1 cellular context compared by ENCODE assay signal in the genomic region with DNA sequence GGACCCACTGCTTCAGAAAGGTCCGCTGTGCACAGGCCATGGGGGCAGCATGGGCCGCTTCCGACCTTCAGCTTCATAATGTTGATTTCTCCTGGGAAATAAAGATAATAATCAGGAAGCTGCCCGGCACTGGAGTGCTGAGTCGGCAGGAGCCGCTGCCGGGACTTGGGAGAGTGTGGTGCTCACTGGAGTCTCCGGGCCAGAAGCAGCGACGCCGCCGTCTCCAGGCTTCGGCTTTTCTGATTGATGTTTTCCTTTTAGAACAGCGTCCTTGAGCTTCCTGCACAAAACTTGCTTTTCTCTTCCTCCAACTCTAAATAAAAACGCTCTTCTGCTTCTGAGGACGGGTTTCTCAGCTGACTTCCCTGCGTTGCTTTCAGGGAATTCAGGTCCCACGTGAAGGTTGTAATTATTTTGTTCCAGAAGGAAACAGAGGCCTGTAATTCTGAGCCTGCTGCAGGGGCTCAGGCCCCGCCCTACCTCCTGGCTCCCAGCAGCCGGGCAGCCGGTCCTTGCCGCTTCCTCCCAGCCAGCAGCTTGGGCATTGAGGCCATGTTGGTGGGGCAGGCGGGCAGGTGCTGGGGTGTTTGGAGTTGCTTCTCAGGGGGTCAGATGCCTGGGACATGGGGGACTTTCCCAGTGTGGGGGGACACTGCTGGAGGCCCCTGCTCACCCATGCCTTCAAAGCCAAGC.
TF ChIP-seq lines count a peak whose summit lies in the region.

No MANE protein-coding gene starts in this region.

TF ChIP-seq in HEK293, 187 proteins besides CTCF, POLR2A, EP300 and RAD21 (continued from another document and continues in another):
- TF ChIP-seq, protein P1, sequence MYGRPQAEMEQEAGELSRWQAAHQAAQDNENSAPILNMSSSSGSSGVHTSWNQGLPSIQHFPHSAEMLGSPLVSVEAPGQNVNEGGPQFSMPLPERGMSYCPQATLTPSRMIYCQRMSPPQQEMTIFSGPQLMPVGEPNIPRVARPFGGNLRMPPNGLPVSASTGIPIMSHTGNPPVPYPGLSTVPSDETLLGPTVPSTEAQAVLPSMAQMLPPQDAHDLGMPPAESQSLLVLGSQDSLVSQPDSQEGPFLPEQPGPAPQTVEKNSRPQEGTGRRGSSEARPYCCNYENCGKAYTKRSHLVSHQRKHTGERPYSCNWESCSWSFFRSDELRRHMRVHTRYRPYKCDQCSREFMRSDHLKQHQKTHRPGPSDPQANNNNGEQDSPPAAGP (tag by site-specific recombination; IDR thresholded peaks at IDR 0.05) = no peak
- no peak for TF ChIP-seq KLF9 (tag by site-specific recombination; IDR thresholded peaks at IDR 0.05; ENCODE audit: low read depth)
- TF ChIP-seq, protein P2, sequence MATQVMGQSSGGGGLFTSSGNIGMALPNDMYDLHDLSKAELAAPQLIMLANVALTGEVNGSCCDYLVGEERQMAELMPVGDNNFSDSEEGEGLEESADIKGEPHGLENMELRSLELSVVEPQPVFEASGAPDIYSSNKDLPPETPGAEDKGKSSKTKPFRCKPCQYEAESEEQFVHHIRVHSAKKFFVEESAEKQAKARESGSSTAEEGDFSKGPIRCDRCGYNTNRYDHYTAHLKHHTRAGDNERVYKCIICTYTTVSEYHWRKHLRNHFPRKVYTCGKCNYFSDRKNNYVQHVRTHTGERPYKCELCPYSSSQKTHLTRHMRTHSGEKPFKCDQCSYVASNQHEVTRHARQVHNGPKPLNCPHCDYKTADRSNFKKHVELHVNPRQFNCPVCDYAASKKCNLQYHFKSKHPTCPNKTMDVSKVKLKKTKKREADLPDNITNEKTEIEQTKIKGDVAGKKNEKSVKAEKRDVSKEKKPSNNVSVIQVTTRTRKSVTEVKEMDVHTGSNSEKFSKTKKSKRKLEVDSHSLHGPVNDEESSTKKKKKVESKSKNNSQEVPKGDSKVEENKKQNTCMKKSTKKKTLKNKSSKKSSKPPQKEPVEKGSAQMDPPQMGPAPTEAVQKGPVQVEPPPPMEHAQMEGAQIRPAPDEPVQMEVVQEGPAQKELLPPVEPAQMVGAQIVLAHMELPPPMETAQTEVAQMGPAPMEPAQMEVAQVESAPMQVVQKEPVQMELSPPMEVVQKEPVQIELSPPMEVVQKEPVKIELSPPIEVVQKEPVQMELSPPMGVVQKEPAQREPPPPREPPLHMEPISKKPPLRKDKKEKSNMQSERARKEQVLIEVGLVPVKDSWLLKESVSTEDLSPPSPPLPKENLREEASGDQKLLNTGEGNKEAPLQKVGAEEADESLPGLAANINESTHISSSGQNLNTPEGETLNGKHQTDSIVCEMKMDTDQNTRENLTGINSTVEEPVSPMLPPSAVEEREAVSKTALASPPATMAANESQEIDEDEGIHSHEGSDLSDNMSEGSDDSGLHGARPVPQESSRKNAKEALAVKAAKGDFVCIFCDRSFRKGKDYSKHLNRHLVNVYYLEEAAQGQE (tag by site-specific recombination; IDR thresholded peaks at IDR 0.05) = no peak
- peak; percentile 71 for TF ChIP-seq ZBTB8A (tag by site-specific recombination; IDR thresholded peaks at IDR 0.05)
- no peak for TF ChIP-seq ZNF776 (tag by site-specific recombination; IDR thresholded peaks at IDR 0.05; ENCODE audit: borderline replicate concordance)
- TF ChIP-seq ZNF366 (tag by site-specific recombination; conservative IDR thresholded peaks at IDR 0.05) = no peak
- TF ChIP-seq TRIM28 (IDR thresholded peaks at IDR 0.05; ENCODE audit: borderline replicate concordance, low read length) = peak; percentile 11; the same call in 1 of the 2 replicates
- no peak for TF ChIP-seq ZNF837 (tag by site-specific recombination; IDR thresholded peaks at IDR 0.05)
- no peak for TF ChIP-seq ZNF513 (tag by site-specific recombination; IDR thresholded peaks at IDR 0.05)
- TF ChIP-seq MYNN (tag by site-specific recombination; IDR thresholded peaks at IDR 0.05; ENCODE audit: borderline replicate concordance) = no peak
- no peak for TF ChIP-seq ZNF549 (tag by site-specific recombination; IDR thresholded peaks at IDR 0.05)
- TF ChIP-seq ZNF701 (tag by site-specific recombination; IDR thresholded peaks at IDR 0.05) = no peak
- TF ChIP-seq ZFHX2 (tag by site-specific recombination; conservative IDR thresholded peaks at IDR 0.05) = no peak
- no peak for TF ChIP-seq ZNF112 (tag by site-specific recombination; IDR thresholded peaks at IDR 0.05)
- no peak for TF ChIP-seq ZNF658 (tag by site-specific recombination; IDR thresholded peaks at IDR 0.05)
- no peak for TF ChIP-seq ZNF510 (tag by site-specific recombination; IDR thresholded peaks at IDR 0.05; ENCODE audit: insufficient replicate concordance)
- no peak for TF ChIP-seq RBAK (tag by site-specific recombination; IDR thresholded peaks at IDR 0.05)
- TF ChIP-seq, protein P3, sequence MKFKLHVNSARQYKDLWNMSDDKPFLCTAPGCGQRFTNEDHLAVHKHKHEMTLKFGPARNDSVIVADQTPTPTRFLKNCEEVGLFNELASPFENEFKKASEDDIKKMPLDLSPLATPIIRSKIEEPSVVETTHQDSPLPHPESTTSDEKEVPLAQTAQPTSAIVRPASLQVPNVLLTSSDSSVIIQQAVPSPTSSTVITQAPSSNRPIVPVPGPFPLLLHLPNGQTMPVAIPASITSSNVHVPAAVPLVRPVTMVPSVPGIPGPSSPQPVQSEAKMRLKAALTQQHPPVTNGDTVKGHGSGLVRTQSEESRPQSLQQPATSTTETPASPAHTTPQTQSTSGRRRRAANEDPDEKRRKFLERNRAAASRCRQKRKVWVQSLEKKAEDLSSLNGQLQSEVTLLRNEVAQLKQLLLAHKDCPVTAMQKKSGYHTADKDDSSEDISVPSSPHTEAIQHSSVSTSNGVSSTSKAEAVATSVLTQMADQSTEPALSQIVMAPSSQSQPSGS (tag by site-specific recombination; IDR thresholded peaks at IDR 0.05; ENCODE audit: low read depth) = no peak
- no peak for TF ChIP-seq ZNF266 (tag by site-specific recombination; IDR thresholded peaks at IDR 0.05; ENCODE audit: low read depth)
- no peak for TF ChIP-seq ZNF530 (tag by site-specific recombination; IDR thresholded peaks at IDR 0.05; ENCODE audit: low read depth)
- no peak for TF ChIP-seq ZNF596 (tag by site-specific recombination; IDR thresholded peaks at IDR 0.05)
- no peak for TF ChIP-seq PRDM1 (tag by site-specific recombination; IDR thresholded peaks at IDR 0.05)
- TF ChIP-seq ZNF416 (tag by site-specific recombination; IDR thresholded peaks at IDR 0.05) = no peak
- TF ChIP-seq GLI4 (tag by site-specific recombination; IDR thresholded peaks at IDR 0.05) = no peak
- no peak for TF ChIP-seq ZNF585B (tag by site-specific recombination; IDR thresholded peaks at IDR 0.05)
- TF ChIP-seq SP7 (tag by site-specific recombination; IDR thresholded peaks at IDR 0.05) = peak; percentile 86
- TF ChIP-seq, protein P4, sequence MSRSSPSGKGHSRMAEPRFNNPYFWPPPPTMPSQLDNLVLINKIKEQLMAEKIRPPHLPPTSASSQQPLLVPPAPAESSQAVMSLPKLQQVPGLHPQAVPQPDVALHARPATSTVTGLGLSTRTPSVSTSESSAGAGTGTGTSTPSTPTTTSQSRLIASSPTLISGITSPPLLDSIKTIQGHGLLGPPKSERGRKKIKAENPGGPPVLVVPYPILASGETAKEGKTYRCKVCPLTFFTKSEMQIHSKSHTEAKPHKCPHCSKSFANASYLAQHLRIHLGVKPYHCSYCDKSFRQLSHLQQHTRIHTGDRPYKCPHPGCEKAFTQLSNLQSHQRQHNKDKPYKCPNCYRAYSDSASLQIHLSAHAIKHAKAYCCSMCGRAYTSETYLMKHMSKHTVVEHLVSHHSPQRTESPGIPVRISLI (tag by site-specific recombination; IDR thresholded peaks at IDR 0.05) = no peak
- 0 out of 2 replicates have a peak, but pooled peaks have one; percentile 31 for TF ChIP-seq ZNF335 (tag by site-specific recombination; conservative IDR thresholded peaks at IDR 0.05)
- TF ChIP-seq ZNF747 (tag by site-specific recombination; IDR thresholded peaks at IDR 0.05) = no peak
- TF ChIP-seq ZBTB17 (tag by site-specific recombination; IDR thresholded peaks at IDR 0.05) = peak; percentile 55; the same call in 1 of the 2 replicates
- TF ChIP-seq ZNF169 (tag by site-specific recombination; IDR thresholded peaks at IDR 0.05) = no peak
- TF ChIP-seq ZNF18 (tag by site-specific recombination; IDR thresholded peaks at IDR 0.05) = no peak
- TF ChIP-seq ZNF558 (tag by site-specific recombination; IDR thresholded peaks at IDR 0.05) = no peak
- no peak for TF ChIP-seq ZNF221 (tag by site-specific recombination; IDR thresholded peaks at IDR 0.05; ENCODE audit: borderline replicate concordance)
- TF ChIP-seq, protein P5, sequence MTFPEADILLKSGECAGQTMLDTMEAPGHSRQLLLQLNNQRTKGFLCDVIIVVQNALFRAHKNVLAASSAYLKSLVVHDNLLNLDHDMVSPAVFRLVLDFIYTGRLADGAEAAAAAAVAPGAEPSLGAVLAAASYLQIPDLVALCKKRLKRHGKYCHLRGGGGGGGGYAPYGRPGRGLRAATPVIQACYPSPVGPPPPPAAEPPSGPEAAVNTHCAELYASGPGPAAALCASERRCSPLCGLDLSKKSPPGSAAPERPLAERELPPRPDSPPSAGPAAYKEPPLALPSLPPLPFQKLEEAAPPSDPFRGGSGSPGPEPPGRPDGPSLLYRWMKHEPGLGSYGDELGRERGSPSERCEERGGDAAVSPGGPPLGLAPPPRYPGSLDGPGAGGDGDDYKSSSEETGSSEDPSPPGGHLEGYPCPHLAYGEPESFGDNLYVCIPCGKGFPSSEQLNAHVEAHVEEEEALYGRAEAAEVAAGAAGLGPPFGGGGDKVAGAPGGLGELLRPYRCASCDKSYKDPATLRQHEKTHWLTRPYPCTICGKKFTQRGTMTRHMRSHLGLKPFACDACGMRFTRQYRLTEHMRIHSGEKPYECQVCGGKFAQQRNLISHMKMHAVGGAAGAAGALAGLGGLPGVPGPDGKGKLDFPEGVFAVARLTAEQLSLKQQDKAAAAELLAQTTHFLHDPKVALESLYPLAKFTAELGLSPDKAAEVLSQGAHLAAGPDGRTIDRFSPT (tag by site-specific recombination; IDR thresholded peaks at IDR 0.05) = no peak
- no peak for TF ChIP-seq SCRT1 (tag by site-specific recombination; IDR thresholded peaks at IDR 0.05; ENCODE audit: borderline replicate concordance)
- TF ChIP-seq ELK4 (IDR thresholded peaks at IDR 0.05; ENCODE audit: borderline replicate concordance, low read depth, low read length) = no peak
- no peak for TF ChIP-seq ZNF560 (tag by site-specific recombination; IDR thresholded peaks at IDR 0.05; ENCODE audit: borderline replicate concordance)
- TF ChIP-seq OSR2 (tag by site-specific recombination; IDR thresholded peaks at IDR 0.05) = peak; percentile 81
- no peak for TF ChIP-seq ZNF785 (tag by site-specific recombination; IDR thresholded peaks at IDR 0.05)
- TF ChIP-seq, protein P6, sequence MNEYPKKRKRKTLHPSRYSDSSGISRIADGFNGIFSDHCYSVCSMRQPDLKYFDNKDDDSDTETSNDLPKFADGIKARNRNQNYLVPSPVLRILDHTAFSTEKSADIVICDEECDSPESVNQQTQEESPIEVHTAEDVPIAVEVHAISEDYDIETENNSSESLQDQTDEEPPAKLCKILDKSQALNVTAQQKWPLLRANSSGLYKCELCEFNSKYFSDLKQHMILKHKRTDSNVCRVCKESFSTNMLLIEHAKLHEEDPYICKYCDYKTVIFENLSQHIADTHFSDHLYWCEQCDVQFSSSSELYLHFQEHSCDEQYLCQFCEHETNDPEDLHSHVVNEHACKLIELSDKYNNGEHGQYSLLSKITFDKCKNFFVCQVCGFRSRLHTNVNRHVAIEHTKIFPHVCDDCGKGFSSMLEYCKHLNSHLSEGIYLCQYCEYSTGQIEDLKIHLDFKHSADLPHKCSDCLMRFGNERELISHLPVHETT (tag by site-specific recombination; IDR thresholded peaks at IDR 0.05) = no peak
- TF ChIP-seq ZNF670 (tag by site-specific recombination; IDR thresholded peaks at IDR 0.05; ENCODE audit: low read depth) = no peak
- TF ChIP-seq ZSCAN30 (tag by site-specific recombination; IDR thresholded peaks at IDR 0.05) = no peak
- TF ChIP-seq ZNF248 (tag by site-specific recombination; IDR thresholded peaks at IDR 0.05) = no peak
- no peak for TF ChIP-seq BCL11B (tag by site-specific recombination; IDR thresholded peaks at IDR 0.05; ENCODE audit: low read depth)
